In the genomic region with DNA sequence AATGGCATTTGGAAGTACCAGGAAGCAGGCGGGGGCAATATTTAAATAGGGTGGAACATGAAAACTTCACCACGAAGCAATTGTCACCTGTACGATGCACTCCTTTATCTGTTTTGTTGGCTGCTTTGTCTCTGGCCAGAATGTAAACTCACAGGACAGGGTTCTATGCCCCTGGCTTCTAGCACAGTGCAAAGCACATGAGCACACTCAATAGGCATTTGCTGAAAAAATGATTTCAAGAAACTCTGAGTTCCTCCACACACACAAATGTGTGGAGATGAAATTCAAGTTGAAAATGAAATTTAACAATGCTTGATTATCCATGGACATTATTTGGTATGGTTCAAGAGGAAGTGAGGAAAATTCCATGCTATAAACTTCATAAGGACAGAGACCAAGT, we compare ENCODE assay signal across 27 cellular contexts.
DNase-seq lines count a peak whose midpoint lies in the region; ATAC-seq and TF ChIP-seq lines count a peak whose summit lies in the region.
"Had no signal": no experiment of that assay in that cellular context is flagged by ENCODE, and none has a peak within 500 bp of the region (broad histone marks: within the 10 kb centered on the region; RNA-seq: fewer than 3 reads in every experiment).

No MANE protein-coding gene starts in this region.

- peaks cover 0 to 4% (median 0%) of the 10 kb centered on the region in 5 donors for H3K9me3 Mint-ChIP-seq in CD8-positive, alpha-beta memory T cell
- H3K9me3 Mint-ChIP-seq: activated CD8-positive, alpha-beta T cell treated with anti-CD3 and anti-CD28 coated beads for 36 hours; activated naive CD4-positive, alpha-beta T cell treated with anti-CD3 and anti-CD28 coated beads for 36 hours; H9 had no signal

- no peaks in the 10 kb centered on the region for H3K27me3 Mint-ChIP-seq in CD8-positive, alpha-beta memory T cell
- H3K27me3 Mint-ChIP-seq: activated CD4-positive, alpha-beta T cell treated with anti-CD3 and anti-CD28 coated beads for 36 hours; activated CD8-positive, alpha-beta T cell treated with anti-CD3 and anti-CD28 coated beads for 36 hours had no signal

- H2AFZ ChIP-seq in HCT116 (ENCODE audit: low read depth, low read length, poor library complexity, severe bottlenecking), result no peak overlapping the region
- peak overlapping the region; percentile 26 for H2AFZ ChIP-seq in smooth muscle cell (ENCODE audit: low read depth)

- H4K20me1 ChIP-seq in HCT116 (ENCODE audit: insufficient read depth) (no peaks in the 10 kb centered on the region), smooth muscle cell (ENCODE audit: low read depth) (no peaks in the 10 kb centered on the region)

- no peak for TF ChIP-seq CTCF in HCT116 (IDR thresholded peaks at IDR 0.05 in 2 of 3, conservative IDR thresholded peaks at IDR 0.05 in 1 of 3; ENCODE audit: borderline replicate concordance in 1 of 3, insufficient read depth in 1 of 3, low read depth in 2 of 3, low read length in 2 of 3)
- no peak for TF ChIP-seq CTCF in foreskin keratinocyte (conservative IDR thresholded peaks at IDR 0.05)
- no peak for TF ChIP-seq CTCF in smooth muscle cell (IDR thresholded peaks at IDR 0.05; ENCODE audit: borderline replicate concordance, insufficient read depth, poor library complexity, severe bottlenecking)

- intact Hi-C loops in HCT116 (cut with micrococcal nuclease), result no loop called here

- DNase-seq in HCT116 (ENCODE audit: low read depth, low spot score) (no peak), adipocyte (ENCODE audit: low read depth) (peak; percentile 24), foreskin keratinocyte (peak in 1 of 2 donors; percentile 37), smooth muscle cell (lab: John Stamatoyannopoulos, UW; ENCODE audit: unreplicated experiment) (no peak), NCI-H1417 treated with DMSO at 0.1 percent for 48 hours (lab: John Stamatoyannopoulos, UW) (no peak)
- no peak for DNase-seq in CD8-positive, alpha-beta memory T cell
- DNase-seq: activated CD4-positive, alpha-beta T cell treated with anti-CD3 and anti-CD28 coated beads for 36 hours; activated CD8-positive, alpha-beta memory T cell treated with anti-CD3 and anti-CD28 coated beads, Interleukin-2, amount 50 U/mL, for 48 hours; activated CD8-positive, alpha-beta T cell treated with anti-CD3 and anti-CD28 coated beads for 36 hours; activated naive CD4-positive, alpha-beta T cell treated with anti-CD3 and anti-CD28 coated beads for 36 hours; adrenal gland; body of pancreas; Calu3; dorsolateral prefrontal cortex; H9; Kasumi-1; left ventricle myocardium superior; MV-4-11; NCI-H146; right cardiac atrium; SHP77 treated with DMSO at 0.1 percent for 48 hours; stimulated activated CD4-positive, alpha-beta T cell treated with anti-CD3 and anti-CD28 coated beads, Interleukin-4, amount 100 ng/mL, for 24 hours; T-helper 9 cell had no signal

- H3K27me3 ChIP-seq in HCT116 (ENCODE audit: insufficient read depth, low read length) (0 out of 2 replicates have a peak, but pooled peaks cover 6% of the 10 kb centered on the region), adipocyte (replicated peaks; ENCODE audit: control insufficient read depth, insufficient read depth, low read length) (no peaks in the 10 kb centered on the region), foreskin keratinocyte (no peaks in the 10 kb centered on the region), smooth muscle cell (ENCODE audit: low read depth) (no peaks in the 10 kb centered on the region)
- no peaks in the 10 kb centered on the region for H3K27me3 ChIP-seq in CD8-positive, alpha-beta memory T cell (ENCODE audit: insufficient read depth, low read length, poor library complexity, severe bottlenecking)
- H3K27me3 ChIP-seq: adrenal gland, body of pancreas, dorsolateral prefrontal cortex, tibial nerve had no signal

- H3K36me3 ChIP-seq in HCT116 (ENCODE audit: control insufficient read depth in 1 of 2, insufficient read depth in 2 of 2, low read length in 2 of 2) (no peaks in the 10 kb centered on the region), adipocyte (ENCODE audit: control insufficient read depth, insufficient read depth, low read length, severe bottlenecking) (no peaks in the 10 kb centered on the region), smooth muscle cell (ENCODE audit: low read depth) (no peaks in the 10 kb centered on the region)
- no peaks in the 10 kb centered on the region for H3K36me3 ChIP-seq in CD8-positive, alpha-beta memory T cell (ENCODE audit: insufficient read depth, low read length)
- H3K36me3 ChIP-seq: adrenal gland, tibial nerve had no signal

- ATAC-seq in HCT116 (no peak), foreskin keratinocyte (no peak), HG03175 (IDR thresholded peaks at IDR 0.05; ENCODE audit: unreplicated experiment) (no peak)
- ATAC-seq: activated CD4-positive, alpha-beta T cell treated with anti-CD3 and anti-CD28 coated beads for 36 hours; activated CD8-positive, alpha-beta T cell treated with anti-CD3 and anti-CD28 coated beads for 36 hours; body of pancreas; left ventricle myocardium superior; right cardiac atrium had no signal

- H3K27ac Mint-ChIP-seq in CD8-positive, alpha-beta memory T cell, result no peak overlapping the region
- H3K27ac Mint-ChIP-seq: activated CD4-positive, alpha-beta T cell treated with anti-CD3 and anti-CD28 coated beads for 36 hours; activated CD8-positive, alpha-beta T cell treated with anti-CD3 and anti-CD28 coated beads for 36 hours; activated naive CD4-positive, alpha-beta T cell treated with anti-CD3 and anti-CD28 coated beads for 36 hours; H9 had no signal

- RAD21 ChIA-PET in HCT116 (lab: Charles Lee; ENCODE audit: low non-redundant PET in 1 of 2, low total read pairs in 2 of 2, uncharacterized antibody in 2 of 2, unreplicated experiment in 2 of 2), result no interaction called here

- TF ChIP-seq POLR2A in HCT116 (IDR thresholded peaks at IDR 0.05; ENCODE audit: borderline replicate concordance, extremely low read depth, insufficient read depth, insufficient read length), result no peak

- no peak for TF ChIP-seq RAD21 in HCT116 (IDR thresholded peaks at IDR 0.05; ENCODE audit: low read depth)

- H3K4me3 Mint-ChIP-seq in CD8-positive, alpha-beta memory T cell, result no peak overlapping the region
- H3K4me3 Mint-ChIP-seq: activated CD4-positive, alpha-beta T cell treated with anti-CD3 and anti-CD28 coated beads for 36 hours; activated CD8-positive, alpha-beta T cell treated with anti-CD3 and anti-CD28 coated beads for 36 hours; activated naive CD4-positive, alpha-beta T cell treated with anti-CD3 and anti-CD28 coated beads for 36 hours; CD14-positive monocyte; H9 had no signal

- H3K27ac ChIP-seq in HCT116 (ENCODE audit: low read depth, low read length) (no peak overlapping the region), foreskin keratinocyte (peak overlapping the region; percentile 97), smooth muscle cell (ENCODE audit: low read depth) (peak overlapping the region; percentile 93)
- no peak overlapping the region for H3K27ac ChIP-seq in CD8-positive, alpha-beta memory T cell (ENCODE audit: low read depth, low read length)
- H3K27ac ChIP-seq: adrenal gland, body of pancreas, dorsolateral prefrontal cortex, tibial nerve, VCaP had no signal

- no peaks in the 10 kb centered on the region for H3F3A ChIP-seq in smooth muscle cell (ENCODE audit: low read depth)

- H3K4me1 Mint-ChIP-seq in CD8-positive, alpha-beta memory T cell, result no peaks in the 10 kb centered on the region
- H3K4me1 Mint-ChIP-seq: activated CD4-positive, alpha-beta T cell treated with anti-CD3 and anti-CD28 coated beads for 36 hours; CD14-positive monocyte had no signal

- no peaks in the 10 kb centered on the region for H3K9me2 ChIP-seq in HCT116 (ENCODE audit: insufficient read depth)

- no peaks in the 10 kb centered on the region for H3K36me3 Mint-ChIP-seq in CD8-positive, alpha-beta memory T cell
- H3K36me3 Mint-ChIP-seq: CD14-positive monocyte had no signal

- CTCF ChIA-PET in HCT116 (lab: Charles Lee), result no interaction called here
- CTCF ChIA-PET in CD8-positive, alpha-beta memory T cell (lab: Charles Lee), result no interaction called here

- POLR2A ChIA-PET in HCT116 (lab: Charles Lee), result no interaction called here
- POLR2A ChIA-PET in CD8-positive, alpha-beta memory T cell (lab: Charles Lee), result no interaction called here

- BruUV-seq in HCT116 (replicated peaks; lab: Mats Ljungman, UMichigan), result no TSS peak

- peak overlapping the region; percentile 45 for H3K4me2 ChIP-seq in HCT116 (ENCODE audit: low read length)
- peak overlapping the region; percentile 42 for H3K4me2 ChIP-seq in smooth muscle cell

- H3K4me3 ChIP-seq in HCT116 (replicated peaks in 1 of 2; ENCODE audit: low read depth in 1 of 2, low read length in 2 of 2) (no peak overlapping the region), adipocyte (ENCODE audit: low read length) (no peak overlapping the region), smooth muscle cell (no peak overlapping the region)
- H3K4me3 ChIP-seq in CD8-positive, alpha-beta memory T cell (ENCODE audit: low read length), result no peak overlapping the region
- H3K4me3 ChIP-seq: adrenal gland, body of pancreas, dorsolateral prefrontal cortex, tibial nerve had no signal

- H3K9me3 ChIP-seq in HCT116 (ENCODE audit: control insufficient read depth in 1 of 2, insufficient read depth in 1 of 2, low read depth in 1 of 2, low read length in 2 of 2) (no peaks in the 10 kb centered on the region), adipocyte (ENCODE audit: control insufficient read depth, low read length) (no peaks in the 10 kb centered on the region), smooth muscle cell (replicated peaks; ENCODE audit: low read depth) (no peaks in the 10 kb centered on the region)
- no peaks in the 10 kb centered on the region for H3K9me3 ChIP-seq in CD8-positive, alpha-beta memory T cell (ENCODE audit: low read length)
- H3K9me3 ChIP-seq: adrenal gland, body of pancreas, tibial nerve had no signal

- H3K9ac ChIP-seq in HCT116 (ENCODE audit: low read length) (no peak overlapping the region), adipocyte (ENCODE audit: low read length) (no peak overlapping the region), smooth muscle cell (ENCODE audit: low read depth) (peak overlapping the region; percentile 39)

- H3K79me2 ChIP-seq in HCT116 (ENCODE audit: insufficient read depth, low read length), result no peaks in the 10 kb centered on the region
- H3K79me2 ChIP-seq in smooth muscle cell (ENCODE audit: low read depth), result no peaks in the 10 kb centered on the region

- WGBS in smooth muscle cell (ENCODE audit: low lambda C conversion rate), result 88% methylated on average over 3 of the region's 3 CpGs

- H3K4me1 ChIP-seq in HCT116 (ENCODE audit: control insufficient read depth in 1 of 2, insufficient read depth in 2 of 2, low read length in 2 of 2) (peaks cover 6 to 44% of the 10 kb centered on the region in 2 experiments), adipocyte (ENCODE audit: control insufficient read depth, insufficient read depth, low read length) (peaks cover 49% of the 10 kb centered on the region), foreskin keratinocyte (peaks cover 41% of the 10 kb centered on the region), smooth muscle cell (ENCODE audit: low read depth) (peaks cover 29% of the 10 kb centered on the region)
- no peaks in the 10 kb centered on the region for H3K4me1 ChIP-seq in CD8-positive, alpha-beta memory T cell (ENCODE audit: insufficient read depth, low read length)
- H3K4me1 ChIP-seq: adrenal gland, body of pancreas had no signal

Comparison
In these comparisons a context has a peak if more than half of its experiments do, and no peak if none do; other contexts are left out.
1. H3K27ac ChIP-seq: peak in foreskin keratinocyte (single experiment) and smooth muscle cell (single experiment); none in HCT116 (single experiment) and CD8-positive, alpha-beta memory T cell (single experiment).